24 cellular contexts compared by ENCODE assay signal in the genomic region with DNA sequence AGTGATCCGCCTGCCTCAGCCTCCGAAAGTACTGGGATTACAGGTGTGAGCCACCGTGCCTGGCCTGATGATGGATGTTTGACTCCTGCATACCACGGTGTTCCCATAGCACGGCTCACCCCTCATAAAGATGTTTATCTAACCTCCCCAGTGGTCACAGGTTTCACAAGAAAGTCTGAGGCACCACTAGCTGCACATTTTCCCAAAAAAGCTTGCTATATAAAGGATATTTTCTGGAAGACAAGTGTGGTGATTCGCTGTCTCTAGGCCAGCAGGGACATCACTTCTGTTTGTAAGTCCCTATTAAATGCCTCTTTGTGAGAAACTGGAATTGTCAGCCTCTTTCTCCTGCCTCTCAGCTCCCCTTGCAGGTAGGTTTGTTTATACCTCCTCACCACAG. TPM values are rescaled to one million over a fixed set of nuclear protein-coding genes. Genes with fewer than 3 reads are reported as not detected.
DNase-seq lines count a peak whose midpoint lies in the region; ATAC-seq and TF ChIP-seq lines count a peak whose summit lies in the region.
"Had no signal": no experiment of that assay in that cellular context is flagged by ENCODE, and none has a peak within 500 bp of the region (broad histone marks: within the 10 kb centered on the region; RNA-seq: fewer than 3 reads in every experiment).

No MANE protein-coding gene starts in this region.

- TF ChIP-seq CTCF in fibroblast of villous mesenchyme (IDR thresholded peaks at IDR 0.05; ENCODE audit: insufficient read depth, low read depth, low read length) = no peak
- no peak for TF ChIP-seq CTCF in type B pancreatic cell (conservative IDR thresholded peaks at IDR 0.05)

- H3K9me3 Mint-ChIP-seq in type B pancreatic cell = no peaks in the 10 kb centered on the region
- no peaks in the 10 kb centered on the region for H3K9me3 Mint-ChIP-seq in activated CD4-positive, alpha-beta memory T cell treated with anti-CD3 and anti-CD28 coated beads for 36 hours

- POLR2A ChIA-PET in activated CD4-positive, alpha-beta memory T cell treated with anti-CD3 and anti-CD28 coated beads for 36 hours (lab: Charles Lee) = no interaction called here

- no peaks in the 10 kb centered on the region for H3K36me3 Mint-ChIP-seq in type B pancreatic cell
- H3K36me3 Mint-ChIP-seq in activated CD4-positive, alpha-beta memory T cell treated with anti-CD3 and anti-CD28 coated beads for 36 hours = no peaks in the 10 kb centered on the region

- DNase-seq in Daoy (ENCODE audit: low read depth) (peak; percentile 21), M059J (ENCODE audit: low read depth) (peak; percentile 68), fibroblast of villous mesenchyme (ENCODE audit: low read depth) (peak; percentile 19), type B pancreatic cell (ENCODE audit: extremely low spot score, unreplicated experiment) (no peak)
- no peak for DNase-seq in stimulated activated naive CD4-positive, alpha-beta T cell (lab: John Stamatoyannopoulos, UW)
- DNase-seq in activated CD4-positive, alpha-beta memory T cell treated with anti-CD3 and anti-CD28 coated beads for 36 hours = no peak
- DNase-seq: Calu3, DMS79 treated with DMSO at 0.1 percent for 48 hours, GOT3, Kasumi-1, NCI-H1048, NCI-H1417, NCI-H1694, NCI-H2029 treated with DMSO at 0.1 percent for 48 hours, NCI-H2227 treated with DMSO at 0.1 percent for 48 hours, NCI-H526 treated with DMSO at 0.1 percent for 48 hours, Right ventricle myocardium superior, RPMI8226 had no signal

- no peaks in the 10 kb centered on the region for H3K27me3 Mint-ChIP-seq in type B pancreatic cell
- no peaks in the 10 kb centered on the region for H3K27me3 Mint-ChIP-seq in activated CD4-positive, alpha-beta memory T cell treated with anti-CD3 and anti-CD28 coated beads for 36 hours

- CTCF ChIA-PET in activated CD4-positive, alpha-beta memory T cell treated with anti-CD3 and anti-CD28 coated beads for 36 hours (lab: Charles Lee) = interaction anchor here (0.8 to 1.8 kb wide), 2 partner anchors 108 to 178 kb away, joined by 3 to 6 read pairs; no protein-coding TSS in a partner anchor

- H3K4me1 Mint-ChIP-seq in type B pancreatic cell (ENCODE audit: unreplicated experiment) = peaks cover 15% of the 10 kb centered on the region
- H3K4me1 Mint-ChIP-seq in activated CD4-positive, alpha-beta memory T cell treated with anti-CD3 and anti-CD28 coated beads for 36 hours (ENCODE audit: low read depth) = peaks cover 7% of the 10 kb centered on the region
- H3K4me1 Mint-ChIP-seq: B cell had no signal

- intact Hi-C loops in activated CD4-positive, alpha-beta memory T cell treated with anti-CD3 and anti-CD28 coated beads for 36 hours (cut with micrococcal nuclease) = no loop called here

- H3K4me3 ChIP-seq in fibroblast of villous mesenchyme (ENCODE audit: low read depth, low read length) = no peak overlapping the region
- H3K4me3 ChIP-seq: HAP-1, K562, SJSA1 had no signal

- ATAC-seq in HG02623 (IDR thresholded peaks at IDR 0.05; ENCODE audit: unreplicated experiment) = no peak
- ATAC-seq: HepG2, K562 had no signal

- no peak overlapping the region for H3K4me3 Mint-ChIP-seq in type B pancreatic cell
- H3K4me3 Mint-ChIP-seq in activated CD4-positive, alpha-beta memory T cell treated with anti-CD3 and anti-CD28 coated beads for 36 hours = no peak overlapping the region
- H3K4me3 Mint-ChIP-seq: B cell had no signal

- H3K27ac Mint-ChIP-seq in type B pancreatic cell = peak overlapping the region; percentile 61
- H3K27ac Mint-ChIP-seq in activated CD4-positive, alpha-beta memory T cell treated with anti-CD3 and anti-CD28 coated beads for 36 hours = no peak overlapping the region
- H3K27ac Mint-ChIP-seq: B cell had no signal

RNA-seq across cellular contexts. Expression of a gene that starts 18.3 kb away (rescaled TPM):
- total RNA-seq in Daoy (2014; rRNA removed; shearing (Covaris generic)) = 12.8 and 17.0 TPM in 2 replicates
- not detected in 2 replicates for total RNA-seq in M059J (2014; rRNA removed; shearing (Covaris generic))
- total RNA-seq in fibroblast of villous mesenchyme (2.2 and 4.5 TPM in 2 replicates), type B pancreatic cell (ENCODE audit: low replicate concordance) (1.2 TPM in 1 of 2 replicates, not detected in the other)
- 1 to 10 TPM; 2.6 to 4.1 TPM for total RNA-seq in activated CD4-positive, alpha-beta memory T cell treated with anti-CD3 and anti-CD28 coated beads for 36 hours
- total RNA-seq: B cell, K562, Right ventricle myocardium superior had no signal

RNA-seq across cellular contexts. Expression of a gene that starts 33.6 kb away (rescaled TPM):
- total RNA-seq in Daoy (2014; rRNA removed; shearing (Covaris generic)) = 654 and 755 TPM in 2 replicates
- total RNA-seq in M059J (2014; rRNA removed; shearing (Covaris generic)) = 304 and 324 TPM in 2 replicates
- total RNA-seq in fibroblast of villous mesenchyme = 176 and 221 TPM in 2 replicates
- total RNA-seq in type B pancreatic cell (ENCODE audit: low replicate concordance) = 88.1 and 99.1 TPM in 2 replicates
- total RNA-seq in activated CD4-positive, alpha-beta memory T cell treated with anti-CD3 and anti-CD28 coated beads for 36 hours = 100 to 1,000 TPM; 238 to 240 TPM

RNA-seq across cellular contexts. Expression of a gene that starts 34.1 kb away (rescaled TPM):
- total RNA-seq in Daoy (2014; rRNA removed; shearing (Covaris generic)) = 222 and 258 TPM in 2 replicates
- 194 and 202 TPM in 2 replicates for total RNA-seq in M059J (2014; rRNA removed; shearing (Covaris generic))
- 109 and 168 TPM in 2 replicates for total RNA-seq in fibroblast of villous mesenchyme
- 52.8 and 60.1 TPM in 2 replicates for total RNA-seq in type B pancreatic cell (ENCODE audit: low replicate concordance)
- 10 to 100 TPM; 28.3 to 31.7 TPM for total RNA-seq in activated CD4-positive, alpha-beta memory T cell treated with anti-CD3 and anti-CD28 coated beads for 36 hours

Comparison
In these comparisons a context has a peak if more than half of its experiments do, and no peak if none do; other contexts are left out.
1. DNase-seq: peak in Daoy (single experiment), M059J (single experiment) and fibroblast of villous mesenchyme (single experiment); none in type B pancreatic cell (single experiment), stimulated activated naive CD4-positive, alpha-beta T cell (0 of 6) and activated CD4-positive, alpha-beta memory T cell treated with anti-CD3 and anti-CD28 coated beads for 36 hours (single experiment).